ENCODE assay signal across 16 cellular contexts in the genomic region with DNA sequence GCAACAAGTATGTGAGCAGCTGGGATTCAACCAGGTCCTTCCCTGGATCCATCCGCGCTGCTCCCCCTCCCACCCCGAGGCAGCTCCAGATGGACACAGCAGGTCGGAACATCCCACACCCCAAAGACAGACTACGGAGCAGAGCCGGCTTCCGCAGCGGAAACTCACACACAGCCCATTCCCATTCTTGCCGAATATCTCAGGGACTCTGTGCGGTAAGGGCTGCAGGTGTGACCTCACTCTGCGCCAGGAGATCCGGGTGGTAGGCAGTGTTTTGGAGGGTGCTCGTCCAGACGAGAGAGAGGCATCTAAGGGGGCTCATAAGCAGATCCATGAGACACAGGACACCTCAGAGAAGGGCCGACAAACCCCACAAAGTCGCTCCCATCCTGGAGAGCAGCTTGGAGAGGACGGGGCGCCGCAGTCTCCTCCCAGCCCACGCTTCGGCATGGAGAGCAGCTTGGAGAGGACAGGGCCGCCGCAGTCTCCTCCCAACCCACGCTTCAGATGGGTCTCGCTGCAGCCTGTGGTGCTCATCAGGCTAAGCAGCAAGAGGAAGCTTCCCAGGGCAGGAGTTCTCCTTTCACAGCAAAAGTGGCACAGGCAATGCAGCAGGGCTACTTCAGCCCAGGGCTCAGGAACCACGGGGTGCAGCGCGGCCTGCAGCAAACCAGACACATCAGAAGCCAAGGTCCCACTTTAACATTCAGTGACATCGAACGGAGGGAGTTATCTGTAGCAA.
DNase-seq lines count a peak whose midpoint lies in the region; ATAC-seq and TF ChIP-seq lines count a peak whose summit lies in the region.
"Had no signal": no experiment of that assay in that cellular context is flagged by ENCODE, and none has a peak within 500 bp of the region (broad histone marks: within the 10 kb centered on the region; RNA-seq: fewer than 3 reads in every experiment).

No MANE protein-coding gene starts in this region.

- H3K27me3 Mint-ChIP-seq in activated naive CD4-positive, alpha-beta T cell treated with anti-CD3 and anti-CD28 coated beads, Interleukin-2, amount 50 U/mL, for 24 hours: no peaks in the 10 kb centered on the region

- peaks cover 60% of the 10 kb centered on the region for H4K20me1 ChIP-seq in osteoblast (ENCODE audit: insufficient read depth, low read length)

- no peak for ATAC-seq in activated naive CD4-positive, alpha-beta T cell treated with anti-CD3 and anti-CD28 coated beads, Interleukin-2, amount 50 U/mL, for 72 hours
- ATAC-seq in HG03469 (IDR thresholded peaks at IDR 0.05; ENCODE audit: unreplicated experiment): no peak
- ATAC-seq: Panc1, WTC11 had no signal

- H3K4me3 Mint-ChIP-seq in activated naive CD4-positive, alpha-beta T cell treated with anti-CD3 and anti-CD28 coated beads, Interleukin-2, amount 50 U/mL, for 24 hours: no peak overlapping the region
- H3K4me3 Mint-ChIP-seq: WTC11 had no signal

- H3K4me1 ChIP-seq in osteoblast (ENCODE audit: insufficient read depth, low read length) (no peaks in the 10 kb centered on the region), transverse colon (peaks cover 4 to 28% (median 17%) of the 10 kb centered on the region in 4 donors), HAP-1 (peaks cover 7% of the 10 kb centered on the region)

- H2AFZ ChIP-seq in osteoblast (ENCODE audit: low read length): no peak overlapping the region

- peak overlapping the region; percentile 30 for H3K27ac Mint-ChIP-seq in activated naive CD4-positive, alpha-beta T cell treated with anti-CD3 and anti-CD28 coated beads, Interleukin-2, amount 50 U/mL, for 24 hours
- no peak overlapping the region for H3K27ac Mint-ChIP-seq in activated naive CD4-positive, alpha-beta T cell treated with anti-CD3 and anti-CD28 coated beads, Interleukin-2, amount 50 U/mL, for 72 hours
- H3K27ac Mint-ChIP-seq: WTC11 had no signal

- no peak overlapping the region for H3K4me2 ChIP-seq in osteoblast (ENCODE audit: insufficient read depth, low read length)

- H3K4me3 ChIP-seq in osteoblast (ENCODE audit: insufficient read depth, low read length) (no peak overlapping the region), transverse colon (no peak overlapping the region), HAP-1 (no peak overlapping the region)
- H3K4me3 ChIP-seq: BLaER1 treated with 17β-estradiol and CSF1 and Interleukin-3, amounts not matched to agents 10 nM and 100 nM had no signal

- no peak for TF ChIP-seq POLR2A in transverse colon (IDR thresholded peaks at IDR 0.05)

- in situ Hi-C loops in transverse colon (cut with MboI; ENCODE audit: low pct_ligation_motif_present in 1 of 4, low pct_unique_long_range_greater_than_20kb in 1 of 4, low sequenced_read_pairs in 3 of 4): loop anchor here (10.0 to 25.0 kb wide), 3 partner anchors 178 to 285 kb away; a partner anchor contains a TSS
- in situ Hi-C loops in HAP-1 (cut with MboI; ENCODE audit: low sequenced_read_pairs): loop anchor here (25.0 kb wide), 1 partner anchor 278 kb away; no protein-coding TSS in a partner anchor

- H3K36me3 Mint-ChIP-seq in activated naive CD4-positive, alpha-beta T cell treated with anti-CD3 and anti-CD28 coated beads, Interleukin-2, amount 50 U/mL, for 24 hours: no peaks in the 10 kb centered on the region
- H3K36me3 Mint-ChIP-seq in activated naive CD4-positive, alpha-beta T cell treated with anti-CD3 and anti-CD28 coated beads, Interleukin-2, amount 50 U/mL, for 72 hours: no peaks in the 10 kb centered on the region
- H3K36me3 Mint-ChIP-seq: WTC11 had no signal

- H3K27ac ChIP-seq in cingulate gyrus (ENCODE audit: low read depth, low read length) (peak overlapping the region; percentile 82), osteoblast (ENCODE audit: low read depth, low read length) (no peak overlapping the region), transverse colon (peak overlapping the region; percentile 38 to 74 (median 58))
- H3K27ac ChIP-seq: BLaER1 treated with 17β-estradiol and CSF1 and Interleukin-3, amounts not matched to agents 10 nM and 100 nM had no signal

- whole genome bisulfite sequencing in transverse colon (ENCODE audit: low coverage in 1 of 2), 2 donors: 85 to 100% methylated on average over 1 to 30 of the region's 30 CpGs

- TF ChIP-seq CTCF in osteoblast (IDR thresholded peaks at IDR 0.05; ENCODE audit: extremely low read depth, low read depth, low read length) (no peak), transverse colon (IDR thresholded peaks at IDR 0.05) (no peak)

- no peaks in the 10 kb centered on the region for H3K27me3 ChIP-seq in osteoblast (ENCODE audit: insufficient read depth, low read length)
- H3K27me3 ChIP-seq in transverse colon: no peaks in the 10 kb centered on the region
- no peaks in the 10 kb centered on the region for H3K27me3 ChIP-seq in HAP-1 (ENCODE audit: low read depth)

- intact Hi-C loops in transverse colon (cut with DNase I; ENCODE audit: low total_unique reads): loop anchor here (5.0 to 10.0 kb wide), 2 partner anchors 178 to 275 kb away; a partner anchor contains a TSS

- H3K36me3 ChIP-seq in osteoblast (ENCODE audit: insufficient read depth, low read length) (peaks cover 3% of the 10 kb centered on the region), transverse colon (no peaks in the 10 kb centered on the region), HAP-1 (replicated peaks) (no peaks in the 10 kb centered on the region)

- peaks cover 15% of the 10 kb centered on the region for H3K4me1 Mint-ChIP-seq in activated naive CD4-positive, alpha-beta T cell treated with anti-CD3 and anti-CD28 coated beads, Interleukin-2, amount 50 U/mL, for 24 hours

- no peak for DNase-seq in activated naive CD4-positive, alpha-beta T cell treated with anti-CD3 and anti-CD28 coated beads, Interleukin-2, amount 50 U/mL, for 72 hours (ENCODE audit: low spot score in 2 of 2)
- DNase-seq in osteoblast (ENCODE audit: insufficient read length, low spot score, missing footprints): peak; percentile 79
- DNase-seq in transverse colon: no peak
- no peak for DNase-seq in hepatic stellate cell (ENCODE audit: low spot score)
- no peak for DNase-seq in HAP-1 (ENCODE audit: low spot score in 2 of 2)
- DNase-seq: activated CD4-positive, alpha-beta T cell treated with anti-CD3 and anti-CD28 coated beads, Interleukin-2, amount 50 U/mL, for 48 hours; activated T-cell treated with anti-CD3 and anti-CD28 coated beads for 4 hours; NCI-H146; NCI-H226; NCI-H82 had no signal

- H3K9me3 Mint-ChIP-seq in activated naive CD4-positive, alpha-beta T cell treated with anti-CD3 and anti-CD28 coated beads, Interleukin-2, amount 50 U/mL, for 24 hours: no peaks in the 10 kb centered on the region
- H3K9me3 Mint-ChIP-seq in activated naive CD4-positive, alpha-beta T cell treated with anti-CD3 and anti-CD28 coated beads, Interleukin-2, amount 50 U/mL, for 72 hours: no peaks in the 10 kb centered on the region
- H3K9me3 Mint-ChIP-seq: WTC11 had no signal

- no peak for TF ChIP-seq EP300 in transverse colon (IDR thresholded peaks at IDR 0.05; ENCODE audit: low read depth)

- H3K9me3 ChIP-seq in osteoblast (ENCODE audit: low read depth, low read length): no peaks in the 10 kb centered on the region
- no peaks in the 10 kb centered on the region for H3K9me3 ChIP-seq in transverse colon
- H3K9me3 ChIP-seq in HAP-1: no peaks in the 10 kb centered on the region
- H3K9me3 ChIP-seq: BLaER1 treated with 17β-estradiol and CSF1 and Interleukin-3, amounts not matched to agents 10 nM and 100 nM had no signal

- H3K79me2 ChIP-seq in osteoblast (ENCODE audit: insufficient read depth, low read length): peaks cover 90% of the 10 kb centered on the region
